ENCODE assay signal across 32 cellular contexts in the genomic region with DNA sequence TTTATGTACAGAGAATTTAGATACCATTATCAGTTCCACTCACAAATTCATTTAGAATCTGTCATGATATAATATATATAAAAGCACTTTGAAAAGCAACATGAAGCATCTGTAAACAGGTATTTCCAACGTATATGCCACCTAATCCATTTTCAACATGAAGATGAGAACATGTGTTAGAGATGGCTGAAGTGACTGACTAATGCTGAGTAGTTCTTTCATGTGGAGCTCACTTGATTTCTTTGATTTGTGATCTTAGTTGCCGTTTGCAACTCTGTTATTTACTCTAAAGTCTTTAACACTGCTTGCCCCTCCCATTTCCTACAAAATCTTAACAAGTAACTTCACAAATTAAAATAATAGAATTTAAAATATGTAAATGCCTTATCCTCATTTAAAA.
"Had no signal": no experiment of that assay in that cellular context is flagged by ENCODE, and none has a peak within 500 bp of the region (broad histone marks: within the 10 kb centered on the region; RNA-seq: fewer than 3 reads in every experiment).

No MANE protein-coding gene starts in this region.

- ATAC-seq: heart left ventricle; naive thymus-derived CD4-positive, alpha-beta T cell; sciatic nerve had no signal

- H3K9me3 Mint-ChIP-seq: activated naive CD4-positive, alpha-beta T cell treated with anti-CD3 and anti-CD28 coated beads for 36 hours; activated naive CD8-positive, alpha-beta T cell treated with anti-CD3 and anti-CD28 coated beads, Interleukin-2, amount 10 ng/mL, durations not matched to agents 7 days and 5 days; endodermal cell; immature natural killer cell; memory B cell; stimulated activated naive CD8-positive, alpha-beta T cell treated with anti-CD3 and anti-CD28 coated beads, Interleukin-15, Interleukin-2, amounts not matched to agents 100 ng/mL and 50 ng/mL, for 24 hours; T-helper 1 cell treated with Interleukin-12 subunit alpha and Interleukin-12 subunit beta and Interleukin-4 antibody, amounts not matched to agents 30 μg/mL and 1 μg/mL, for 36 hours; type B pancreatic cell had no signal

- H3K4me3 Mint-ChIP-seq: activated naive CD4-positive, alpha-beta T cell treated with anti-CD3 and anti-CD28 coated beads for 36 hours; activated naive CD8-positive, alpha-beta T cell treated with anti-CD3 and anti-CD28 coated beads, Interleukin-2, amount 10 ng/mL, durations not matched to agents 7 days and 5 days; endodermal cell; immature natural killer cell; memory B cell; naive thymus-derived CD4-positive, alpha-beta T cell; stimulated activated naive CD8-positive, alpha-beta T cell treated with anti-CD3 and anti-CD28 coated beads, Interleukin-15, Interleukin-2, amounts not matched to agents 100 ng/mL and 50 ng/mL, for 24 hours; T-helper 1 cell treated with Interleukin-12 subunit alpha and Interleukin-12 subunit beta and Interleukin-4 antibody, amounts not matched to agents 30 μg/mL and 1 μg/mL, for 36 hours; type B pancreatic cell had no signal

- H3K4me1 ChIP-seq: esophagus squamous epithelium, heart left ventricle, uterus had no signal

- H3K27ac Mint-ChIP-seq: activated naive CD4-positive, alpha-beta T cell treated with anti-CD3 and anti-CD28 coated beads for 36 hours; activated naive CD8-positive, alpha-beta T cell treated with anti-CD3 and anti-CD28 coated beads, Interleukin-2, amount 10 ng/mL, durations not matched to agents 7 days and 5 days; endodermal cell; immature natural killer cell; memory B cell; naive thymus-derived CD4-positive, alpha-beta T cell; progenitor cell of endocrine pancreas; stimulated activated naive CD8-positive, alpha-beta T cell treated with anti-CD3 and anti-CD28 coated beads, Interleukin-15, Interleukin-2, amounts not matched to agents 100 ng/mL and 50 ng/mL, for 24 hours; T-helper 1 cell treated with Interleukin-12 subunit alpha and Interleukin-12 subunit beta and Interleukin-4 antibody, amounts not matched to agents 30 μg/mL and 1 μg/mL, for 36 hours; type B pancreatic cell had no signal

- H3K36me3 ChIP-seq: brain microvascular endothelial cell, heart left ventricle, ovary, uterus had no signal

- FAIRE-seq: astrocyte, TTC549 had no signal

- H3K36me3 Mint-ChIP-seq: activated naive CD8-positive, alpha-beta T cell treated with anti-CD3 and anti-CD28 coated beads, Interleukin-2, amount 10 ng/mL, durations not matched to agents 7 days and 5 days; immature natural killer cell; memory B cell; naive thymus-derived CD4-positive, alpha-beta T cell; type B pancreatic cell had no signal

- H3K4me3 ChIP-seq: esophagus squamous epithelium, heart left ventricle, ovary, skin epidermis, uterus had no signal

- H3K9me3 ChIP-seq: esophagus squamous epithelium, heart left ventricle, ovary, uterus had no signal

- H3K4me1 Mint-ChIP-seq: activated naive CD8-positive, alpha-beta T cell treated with anti-CD3 and anti-CD28 coated beads, Interleukin-2, amount 10 ng/mL, durations not matched to agents 7 days and 5 days; endodermal cell; memory B cell; naive thymus-derived CD4-positive, alpha-beta T cell had no signal

- H3K27ac ChIP-seq: brain microvascular endothelial cell, esophagus squamous epithelium, heart left ventricle, ovary, skin epidermis, uterus, VCaP had no signal

- DNase-seq: activated CD4-positive, alpha-beta T cell treated with anti-CD3 and anti-CD28 coated beads for 4 hours; activated CD4-positive, alpha-beta T cell treated with anti-CD3 and anti-CD28 coated beads, Interleukin-2, amount 50 U/mL, for 4 hours; activated effector memory CD4-positive, alpha-beta T cell treated with Interleukin-2 at 50 U/mL for 16 hours; activated naive CD4-positive, alpha-beta T cell treated with anti-CD3 and anti-CD28 coated beads for 36 hours; activated naive CD8-positive, alpha-beta T cell treated with anti-CD3 and anti-CD28 coated beads, Interleukin-2, amount 10 ng/mL, durations not matched to agents 7 days and 5 days; amniotic stem cell; brain microvascular endothelial cell; caudate nucleus; cortex of kidney; endodermal cell; esophagus squamous epithelium; heart left ventricle; hypothalamus; immature natural killer cell; midbrain; naive thymus-derived CD4-positive, alpha-beta T cell; ovary; retina; stimulated activated CD4-positive, alpha-beta T cell treated with anti-CD3 and anti-CD28 coated beads, Interleukin-12 subunit alpha, Interleukin-12 subunit beta, amount 100 ng/mL, for 4 hours; stimulated activated CD4-positive, alpha-beta T cell treated with anti-CD3 and anti-CD28 coated beads, Interleukin-4, amount 100 ng/mL, for 1 hour; T-helper 9 cell; uterus had no signal

- H3K27me3 ChIP-seq: brain microvascular endothelial cell, esophagus squamous epithelium, heart left ventricle, ovary, uterus had no signal
